1 cellular context compared by ENCODE assay signal in the genomic region with DNA sequence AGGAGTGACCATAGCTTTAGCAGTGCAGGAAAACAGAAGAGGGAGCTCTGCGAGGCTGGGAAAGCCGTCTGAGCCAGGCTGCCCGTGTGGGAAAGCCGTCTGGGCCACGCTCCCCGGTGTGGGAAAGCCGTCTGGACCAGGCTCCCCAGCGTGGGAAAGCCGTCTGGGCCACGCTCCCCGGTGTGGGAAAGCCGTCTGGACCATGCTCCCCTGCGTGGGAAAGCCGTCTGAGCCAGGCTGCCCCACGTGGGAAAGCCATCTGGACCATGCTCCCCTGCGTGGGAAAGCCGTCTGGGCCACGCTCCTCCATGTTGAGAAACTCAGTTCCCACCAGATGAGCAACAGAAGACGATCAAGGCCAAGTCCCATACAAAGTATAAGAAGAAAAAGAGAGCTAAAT.
TF ChIP-seq lines count a peak whose summit lies in the region.

No MANE protein-coding gene starts in this region.

TF ChIP-seq in GM23338, 12 proteins besides CTCF, POLR2A, EP300 and RAD21:
- TF ChIP-seq EZH2phosphoT487 (IDR thresholded peaks at IDR 0.05; ENCODE audit: unreplicated experiment) (no peak), EZH2 (IDR thresholded peaks at IDR 0.05; ENCODE audit: low read depth, unreplicated experiment) (no peak), ZNF114 (CRISPR knock-in tag; IDR thresholded peaks at IDR 0.05) (no peak), STAT1 (IDR thresholded peaks at IDR 0.05; ENCODE audit: unreplicated experiment) (no peak), CREB1 (CRISPR knock-in tag; IDR thresholded peaks at IDR 0.05; ENCODE audit: low read depth) (no peak)
- TF ChIP-seq, protein P1, sequence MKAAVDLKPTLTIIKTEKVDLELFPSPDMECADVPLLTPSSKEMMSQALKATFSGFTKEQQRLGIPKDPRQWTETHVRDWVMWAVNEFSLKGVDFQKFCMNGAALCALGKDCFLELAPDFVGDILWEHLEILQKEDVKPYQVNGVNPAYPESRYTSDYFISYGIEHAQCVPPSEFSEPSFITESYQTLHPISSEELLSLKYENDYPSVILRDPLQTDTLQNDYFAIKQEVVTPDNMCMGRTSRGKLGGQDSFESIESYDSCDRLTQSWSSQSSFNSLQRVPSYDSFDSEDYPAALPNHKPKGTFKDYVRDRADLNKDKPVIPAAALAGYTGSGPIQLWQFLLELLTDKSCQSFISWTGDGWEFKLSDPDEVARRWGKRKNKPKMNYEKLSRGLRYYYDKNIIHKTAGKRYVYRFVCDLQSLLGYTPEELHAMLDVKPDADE (IDR thresholded peaks at IDR 0.05): no peak
- TF ChIP-seq, protein P2, sequence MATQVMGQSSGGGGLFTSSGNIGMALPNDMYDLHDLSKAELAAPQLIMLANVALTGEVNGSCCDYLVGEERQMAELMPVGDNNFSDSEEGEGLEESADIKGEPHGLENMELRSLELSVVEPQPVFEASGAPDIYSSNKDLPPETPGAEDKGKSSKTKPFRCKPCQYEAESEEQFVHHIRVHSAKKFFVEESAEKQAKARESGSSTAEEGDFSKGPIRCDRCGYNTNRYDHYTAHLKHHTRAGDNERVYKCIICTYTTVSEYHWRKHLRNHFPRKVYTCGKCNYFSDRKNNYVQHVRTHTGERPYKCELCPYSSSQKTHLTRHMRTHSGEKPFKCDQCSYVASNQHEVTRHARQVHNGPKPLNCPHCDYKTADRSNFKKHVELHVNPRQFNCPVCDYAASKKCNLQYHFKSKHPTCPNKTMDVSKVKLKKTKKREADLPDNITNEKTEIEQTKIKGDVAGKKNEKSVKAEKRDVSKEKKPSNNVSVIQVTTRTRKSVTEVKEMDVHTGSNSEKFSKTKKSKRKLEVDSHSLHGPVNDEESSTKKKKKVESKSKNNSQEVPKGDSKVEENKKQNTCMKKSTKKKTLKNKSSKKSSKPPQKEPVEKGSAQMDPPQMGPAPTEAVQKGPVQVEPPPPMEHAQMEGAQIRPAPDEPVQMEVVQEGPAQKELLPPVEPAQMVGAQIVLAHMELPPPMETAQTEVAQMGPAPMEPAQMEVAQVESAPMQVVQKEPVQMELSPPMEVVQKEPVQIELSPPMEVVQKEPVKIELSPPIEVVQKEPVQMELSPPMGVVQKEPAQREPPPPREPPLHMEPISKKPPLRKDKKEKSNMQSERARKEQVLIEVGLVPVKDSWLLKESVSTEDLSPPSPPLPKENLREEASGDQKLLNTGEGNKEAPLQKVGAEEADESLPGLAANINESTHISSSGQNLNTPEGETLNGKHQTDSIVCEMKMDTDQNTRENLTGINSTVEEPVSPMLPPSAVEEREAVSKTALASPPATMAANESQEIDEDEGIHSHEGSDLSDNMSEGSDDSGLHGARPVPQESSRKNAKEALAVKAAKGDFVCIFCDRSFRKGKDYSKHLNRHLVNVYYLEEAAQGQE (IDR thresholded peaks at IDR 0.05; ENCODE audit: unreplicated experiment): no peak
